ENCODE assay signal across 8 cellular contexts in the genomic region with DNA sequence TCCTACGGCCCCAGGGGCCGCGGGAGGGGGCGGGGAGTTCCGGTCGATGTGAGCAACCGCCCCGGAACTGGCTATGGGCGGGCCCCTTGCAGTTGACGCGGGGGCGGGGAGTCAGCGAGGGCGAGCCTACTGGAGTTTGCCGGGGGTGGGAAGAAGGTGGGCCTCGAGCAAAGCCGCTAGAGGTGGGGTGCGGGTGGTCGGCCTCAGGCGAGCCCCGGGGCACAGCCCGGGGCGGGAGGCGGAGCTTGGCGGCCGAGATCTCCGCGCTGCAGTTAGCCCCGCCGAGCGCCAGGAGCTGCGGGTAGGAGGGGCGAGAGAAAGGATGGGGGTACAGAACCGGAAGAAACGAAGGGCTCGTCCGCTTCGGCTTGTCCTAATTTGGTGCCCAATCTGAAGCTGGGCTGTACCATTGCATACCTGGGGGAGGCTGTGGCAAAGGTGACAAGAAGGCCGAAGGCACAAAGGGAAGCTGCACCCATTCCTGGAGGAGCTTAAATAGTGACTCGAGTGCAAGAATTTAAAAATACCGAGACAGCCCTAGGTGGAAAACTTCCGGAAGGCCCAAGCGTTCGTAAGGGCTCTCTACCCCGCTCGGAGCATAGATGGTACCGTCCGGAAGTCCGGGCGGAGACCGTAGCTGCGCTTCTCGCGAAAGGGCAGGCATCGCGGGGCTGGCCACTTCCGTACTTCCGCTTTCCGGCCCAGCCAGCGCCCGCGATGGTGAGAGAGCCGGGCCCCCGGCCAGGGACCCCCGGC. TPM values are rescaled to one million over a fixed set of nuclear protein-coding genes. Genes with fewer than 3 reads are reported as not detected.
A peak's percentile ranks its signal among the peaks of the same experiment; 100 is the strongest.
DNase-seq lines count a peak whose midpoint lies in the region; ATAC-seq and TF ChIP-seq lines count a peak whose summit lies in the region.

A gene (plus strand): TSS at position 678 of the 756 bp plus-strand sequence. CDS start 40 bp downstream, at position 718.
A gene with protein sequence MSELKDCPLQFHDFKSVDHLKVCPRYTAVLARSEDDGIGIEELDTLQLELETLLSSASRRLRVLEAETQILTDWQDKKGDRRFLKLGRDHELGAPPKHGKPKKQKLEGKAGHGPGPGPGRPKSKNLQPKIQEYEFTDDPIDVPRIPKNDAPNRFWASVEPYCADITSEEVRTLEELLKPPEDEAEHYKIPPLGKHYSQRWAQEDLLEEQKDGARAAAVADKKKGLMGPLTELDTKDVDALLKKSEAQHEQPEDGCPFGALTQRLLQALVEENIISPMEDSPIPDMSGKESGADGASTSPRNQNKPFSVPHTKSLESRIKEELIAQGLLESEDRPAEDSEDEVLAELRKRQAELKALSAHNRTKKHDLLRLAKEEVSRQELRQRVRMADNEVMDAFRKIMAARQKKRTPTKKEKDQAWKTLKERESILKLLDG (minus strand): TSS at position 69 of the 756 bp plus-strand sequence. CDS start 1,007 bp downstream, outside the sequence.

- peak within 1 kb of the TSS; percentile 69 for H3K4me2 ChIP-seq in mesenchymal stem cell (ENCODE audit: low read length, poor library complexity, severe bottlenecking)

- peak within 1 kb of the TSS; percentile 72 for H4K91ac ChIP-seq in mesenchymal stem cell (ENCODE audit: low read length)

- POLR2A ChIA-PET in Caco-2 (lab: Charles Lee) = interaction anchor here (0.5 to 1.4 kb wide), 19 partner anchors 10 to 456 kb away, joined by 3 to 14 read pairs (median 4); a partner anchor contains a TSS

- peaks cover 75% of the 10 kb centered on the region for H3K36me3 Mint-ChIP-seq in Caco-2 (ENCODE audit: insufficient read depth, unreplicated experiment)
- peaks cover 62% of the 10 kb centered on the region for H3K36me3 Mint-ChIP-seq in effector memory CD8-positive, alpha-beta T cell (ENCODE audit: insufficient read depth)

- no peak for TF ChIP-seq CTCF in Caco-2 (IDR thresholded peaks at IDR 0.05; ENCODE audit: insufficient read depth in 1 of 2, low read depth in 1 of 2, low read length in 1 of 2, severe bottlenecking in 1 of 2, unreplicated experiment in 1 of 2)

- H3K27ac ChIP-seq in mesenchymal stem cell (ENCODE audit: low read length, poor library complexity, severe bottlenecking) = peak within 1 kb of the TSS; percentile 96

- peak within 1 kb of the TSS; percentile 96 for H2BK15ac ChIP-seq in mesenchymal stem cell (ENCODE audit: low read depth, poor library complexity, severe bottlenecking)

- H3K27me3 ChIP-seq in Caco-2 (replicated peaks; ENCODE audit: control insufficient read depth, insufficient read depth, low read length) (no peaks in the 10 kb centered on the region), mesenchymal stem cell (ENCODE audit: control insufficient read depth in 1 of 2, insufficient read depth in 1 of 2, low read length in 2 of 2) (no peaks in the 10 kb centered on the region)

- peak within 1 kb of the TSS; percentile 98 for H2BK120ac ChIP-seq in mesenchymal stem cell (ENCODE audit: low read depth, low read length)

- H3K4me1 ChIP-seq in Caco-2 (0 out of 2 replicates have a peak, but pooled peaks cover 6% of the 10 kb centered on the region), mesenchymal stem cell (ENCODE audit: control insufficient read depth, insufficient read depth, low read depth, low read length) (peaks cover 8% of the 10 kb centered on the region)

- peaks cover 19% of the 10 kb centered on the region for H3K79me1 ChIP-seq in mesenchymal stem cell (replicated peaks; ENCODE audit: low read length, poor library complexity, severe bottlenecking)

- CTCF ChIA-PET in Caco-2 (lab: Charles Lee) = interaction anchor here (0.5 to 1.5 kb wide), 7 partner anchors 10 to 190 kb away, joined by 3 to 6 read pairs (median 4); a partner anchor contains a TSS

- H2BK5ac ChIP-seq in mesenchymal stem cell (ENCODE audit: low read depth, low read length, poor library complexity, severe bottlenecking) = peak within 1 kb of the TSS; percentile 98

- peak within 1 kb of the TSS; percentile 75 to 93 for H3K4ac ChIP-seq in mesenchymal stem cell (ENCODE audit: low read depth in 1 of 2, low read length in 2 of 2)

- H3K27ac Mint-ChIP-seq in Caco-2 (ENCODE audit: unreplicated experiment) = peak within 1 kb of the TSS; percentile 100
- peak within 1 kb of the TSS; percentile 98 to 99 for H3K27ac Mint-ChIP-seq in effector memory CD8-positive, alpha-beta T cell

- H3K18ac ChIP-seq in mesenchymal stem cell (ENCODE audit: low read depth in 1 of 2, low read length in 2 of 2) = peak within 1 kb of the TSS; percentile 74 to 88

- no peak within 1 kb of the TSS for H2BK12ac ChIP-seq in mesenchymal stem cell (ENCODE audit: low read length in 2 of 2)

- H3K4me1 Mint-ChIP-seq in Caco-2 (ENCODE audit: low read depth, unreplicated experiment) = peaks cover 10% of the 10 kb centered on the region
- peaks cover 41 to 42% of the 10 kb centered on the region in 2 donors for H3K4me1 Mint-ChIP-seq in effector memory CD8-positive, alpha-beta T cell (ENCODE audit: low read depth in 2 of 2)

- intact Hi-C loops in Caco-2 (cut with micrococcal nuclease; ENCODE audit: unreplicated experiment) = loop anchor here (1.0 kb wide), 1 partner anchor 42 kb away; no protein-coding TSS in a partner anchor

- no TSS peak for BruUV-seq in Caco-2 (replicated peaks; lab: Mats Ljungman, UMichigan)

- H2AK5ac ChIP-seq in mesenchymal stem cell (ENCODE audit: low read length, severe bottlenecking) = peak within 1 kb of the TSS; percentile 88

- H3K23ac ChIP-seq in mesenchymal stem cell (ENCODE audit: low read length in 2 of 2) = no peak within 1 kb of the TSS

- H3K9me3 ChIP-seq in Caco-2 (no peaks in the 10 kb centered on the region), mesenchymal stem cell (ENCODE audit: control insufficient read depth, low read length) (no peaks in the 10 kb centered on the region)

- H3K27me3 Mint-ChIP-seq in Caco-2 (ENCODE audit: insufficient read depth, unreplicated experiment) = no peaks in the 10 kb centered on the region
- no peaks in the 10 kb centered on the region for H3K27me3 Mint-ChIP-seq in effector memory CD8-positive, alpha-beta T cell

- DNase-seq in Caco-2 = peak; percentile 92 to 93
- DNase-seq in HUDEP-2 (lab: John Stamatoyannopoulos, UW; ENCODE audit: unreplicated experiment in 76 of 76) = peak; percentile 16 to 96 (median 89)
- DNase-seq in NOMO-1 treated with dmso at 0.1 percent for 144 hours (lab: John Stamatoyannopoulos, UW; ENCODE audit: unreplicated experiment) = peak; percentile 98
- DNase-seq in activated CD8-positive, alpha-beta memory T cell treated with anti-CD3 and anti-CD28 coated beads for 48 hours (ENCODE audit: low read depth in 2 of 3, low spot score in 2 of 3) = peak; percentile 81
- peak; percentile 86 to 89 (median 88) for DNase-seq in effector memory CD8-positive, alpha-beta T cell
- DNase-seq in mesenchymal stem cell = peak; percentile 98
- peak; percentile 86 for DNase-seq in stimulated activated CD8-positive, alpha-beta memory T cell treated with anti-CD3 and anti-CD28 coated beads, Interleukin-12 subunit alpha, Interleukin-12 subunit beta, amount 100 ng/mL, for 24 hours (ENCODE audit: extremely low read depth)

- H3K4me3 Mint-ChIP-seq in Caco-2 (ENCODE audit: unreplicated experiment) = peak within 1 kb of the TSS; percentile 92
- peak within 1 kb of the TSS; percentile 82 to 97 for H3K4me3 Mint-ChIP-seq in effector memory CD8-positive, alpha-beta T cell

- H3K14ac ChIP-seq in mesenchymal stem cell (ENCODE audit: low read length in 2 of 2) = peak within 1 kb of the TSS in 1 of 2 experiments; percentile 23

- no peaks in the 10 kb centered on the region for H3K9me3 Mint-ChIP-seq in Caco-2 (ENCODE audit: unreplicated experiment)
- H3K9me3 Mint-ChIP-seq in effector memory CD8-positive, alpha-beta T cell = no peaks in the 10 kb centered on the region

- 1% methylated on average over 61 of the region's 65 CpGs for WGBS in mesenchymal stem cell

- H3K36me3 ChIP-seq in Caco-2 (ENCODE audit: control insufficient read depth, insufficient read depth, low read length) = peaks cover 3% of the 10 kb centered on the region
- H3K36me3 ChIP-seq in mesenchymal stem cell (ENCODE audit: control insufficient read depth in 1 of 2, insufficient read depth in 2 of 2, low read depth in 1 of 2, low read length in 2 of 2) = peaks cover 31 to 50% of the 10 kb centered on the region in 2 experiments

- peak within 1 kb of the TSS; percentile 99 for H3K9ac ChIP-seq in mesenchymal stem cell (ENCODE audit: low read length)

- peak; percentile 83 for ATAC-seq in GM21390 (IDR thresholded peaks at IDR 0.05; ENCODE audit: unreplicated experiment)
- ATAC-seq in effector memory CD8-positive, alpha-beta T cell (replicated peaks) = peak; percentile 84

- H4K8ac ChIP-seq in mesenchymal stem cell (ENCODE audit: low read length) = peak within 1 kb of the TSS; percentile 84

- H3K4me3 ChIP-seq in Caco-2 (ENCODE audit: low read depth, low read length) (peak within 1 kb of the TSS; percentile 80), mesenchymal stem cell (ENCODE audit: insufficient read depth in 1 of 2, low read depth in 1 of 2, low read length in 2 of 2) (peak within 1 kb of the TSS; percentile 83 to 96)

- H2AFZ ChIP-seq in mesenchymal stem cell (ENCODE audit: low read depth, low read length) = no peak within 1 kb of the TSS

RNA-seq across cellular contexts. Expression of the first gene that starts in this region (rescaled TPM):
- total RNA-seq in Caco-2 (2022) = 158 and 160 TPM in 2 replicates
- 103 TPM for polyA plus RNA-seq in mesenchymal stem cell (2013, experiment 1 of 2)
- 101 TPM for polyA plus RNA-seq in mesenchymal stem cell (2013, experiment 2 of 2)

RNA-seq across cellular contexts. Expression of the second gene that starts in this region (rescaled TPM):
- total RNA-seq in Caco-2 (2022) = 49.2 and 49.6 TPM in 2 replicates
- polyA plus RNA-seq in mesenchymal stem cell (2013, experiment 1 of 2) = 53.4 TPM
- 54.2 TPM for polyA plus RNA-seq in mesenchymal stem cell (2013, experiment 2 of 2)

Comparison
In these comparisons a context has a peak if more than half of its experiments do, and no peak if none do; other contexts are left out.
1. Peak in every context shown above with its lines: DNase-seq, ATAC-seq, H3K4me3 ChIP-seq and H3K27ac ChIP-seq.